ENCODE assay signal across 14 cellular contexts in the genomic region with DNA sequence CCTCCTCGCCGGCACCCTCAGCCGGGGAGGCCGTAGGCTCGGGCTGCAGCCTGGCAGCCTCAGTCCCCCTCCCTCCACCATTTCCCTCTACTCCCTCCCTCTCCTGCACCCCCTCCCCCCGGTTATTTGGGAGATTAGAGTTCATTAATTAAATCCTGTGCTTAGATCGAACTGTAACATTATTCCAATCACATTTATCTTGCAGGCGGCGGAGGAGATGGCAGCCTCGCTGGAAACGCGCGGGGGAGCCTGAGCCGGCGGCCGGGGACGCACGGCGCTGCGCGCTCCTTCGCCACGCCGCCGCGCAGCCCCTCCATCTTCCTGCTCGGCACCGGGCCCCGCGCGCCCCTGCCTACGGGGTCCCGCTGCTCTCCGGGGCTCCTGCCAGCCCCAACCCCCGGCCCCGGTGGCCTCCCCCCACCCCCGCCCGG. TPM values are rescaled to one million over a fixed set of nuclear protein-coding genes. Genes with fewer than 3 reads are reported as not detected.
DNase-seq lines count a peak whose midpoint lies in the region; ATAC-seq and TF ChIP-seq lines count a peak whose summit lies in the region.
"Had no signal": no experiment of that assay in that cellular context is flagged by ENCODE, and none has a peak within 500 bp of the region (broad histone marks: within the 10 kb centered on the region; RNA-seq: fewer than 3 reads in every experiment).

A gene with protein sequence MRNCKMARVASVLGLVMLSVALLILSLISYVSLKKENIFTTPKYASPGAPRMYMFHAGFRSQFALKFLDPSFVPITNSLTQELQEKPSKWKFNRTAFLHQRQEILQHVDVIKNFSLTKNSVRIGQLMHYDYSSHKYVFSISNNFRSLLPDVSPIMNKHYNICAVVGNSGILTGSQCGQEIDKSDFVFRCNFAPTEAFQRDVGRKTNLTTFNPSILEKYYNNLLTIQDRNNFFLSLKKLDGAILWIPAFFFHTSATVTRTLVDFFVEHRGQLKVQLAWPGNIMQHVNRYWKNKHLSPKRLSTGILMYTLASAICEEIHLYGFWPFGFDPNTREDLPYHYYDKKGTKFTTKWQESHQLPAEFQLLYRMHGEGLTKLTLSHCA (plus strand): TSS at position 287 of the 431 bp plus-strand sequence. CDS start 290 bp downstream, outside the sequence.

- intact Hi-C loops in head of caudate nucleus (cut with DNase I): loop anchor here (10.0 kb wide), 1 partner anchor 117 kb away; no protein-coding TSS in a partner anchor

- peaks cover 2% of the 10 kb centered on the region for H3K36me3 Mint-ChIP-seq in progenitor cell of endocrine pancreas (ENCODE audit: insufficient read depth)

- peaks cover 23% of the 10 kb centered on the region for H3K27me3 Mint-ChIP-seq in progenitor cell of endocrine pancreas

- H3K9me3 Mint-ChIP-seq in progenitor cell of endocrine pancreas (ENCODE audit: low read depth): no peaks in the 10 kb centered on the region

- TF ChIP-seq CTCF in progenitor cell of endocrine pancreas (IDR thresholded peaks at IDR 0.05; ENCODE audit: unreplicated experiment): no peak

- peak; percentile 26 for DNase-seq in NCI-H1436 (lab: John Stamatoyannopoulos, UW)
- DNase-seq in NCI-H1436 treated with DMSO at 0.1 percent for 48 hours (lab: John Stamatoyannopoulos, UW): no peak
- peak; percentile 58 for DNase-seq in NCI-H345 (lab: John Stamatoyannopoulos, UW)
- DNase-seq in head of caudate nucleus: peak in 38 of 42 donors; percentile 5 to 75 (median 46)
- no peak for DNase-seq in progenitor cell of endocrine pancreas (ENCODE audit: low spot score, unreplicated experiment)
- no peak for DNase-seq in activated CD4-positive, alpha-beta T cell treated with anti-CD3 and anti-CD28 coated beads, Interleukin-2, amount 50 U/mL, for 1 hour
- DNase-seq: activated CD4-positive, alpha-beta T cell treated with anti-CD3 and anti-CD28 coated beads, Interleukin-2, amount 50 U/mL, for 48 hours; activated effector memory CD4-positive, alpha-beta T cell treated with Interleukin-2 at 50 U/mL for 16 hours; DMS53; RPMI8226; stimulated activated CD8-positive, alpha-beta memory T cell treated with anti-CD3 and anti-CD28 coated beads, Interleukin-4, amount 100 ng/mL, for 48 hours had no signal

- ATAC-seq in GM21390 (IDR thresholded peaks at IDR 0.05; ENCODE audit: unreplicated experiment): no peak
- ATAC-seq in HG03571 (IDR thresholded peaks at IDR 0.05; ENCODE audit: unreplicated experiment): no peak
- ATAC-seq: A549 had no signal

- H3K4me3 Mint-ChIP-seq in progenitor cell of endocrine pancreas (ENCODE audit: low read depth): peak within 1 kb of the TSS; percentile 86

- H3K27ac Mint-ChIP-seq in progenitor cell of endocrine pancreas: peak within 1 kb of the TSS; percentile 93

- peaks cover 11% of the 10 kb centered on the region for H3K4me1 Mint-ChIP-seq in progenitor cell of endocrine pancreas (ENCODE audit: low read depth)

RNA-seq across cellular contexts. Expression of the gene that starts here (rescaled TPM):
- total RNA-seq in progenitor cell of endocrine pancreas: 8.9 and 11.4 TPM in 2 replicates

Comparison
In these comparisons a context has a peak if more than half of its experiments do, and no peak if none do; other contexts are left out.
1. DNase-seq: peak in NCI-H1436 (single experiment), NCI-H345 (single experiment) and head of caudate nucleus (38 of 42); none in NCI-H1436 treated with DMSO at 0.1 percent for 48 hours (single experiment), progenitor cell of endocrine pancreas (single experiment) and activated CD4-positive, alpha-beta T cell treated with anti-CD3 and anti-CD28 coated beads, Interleukin-2, amount 50 U/mL, for 1 hour (single experiment).